1 cellular context compared by ENCODE assay signal in the genomic region with DNA sequence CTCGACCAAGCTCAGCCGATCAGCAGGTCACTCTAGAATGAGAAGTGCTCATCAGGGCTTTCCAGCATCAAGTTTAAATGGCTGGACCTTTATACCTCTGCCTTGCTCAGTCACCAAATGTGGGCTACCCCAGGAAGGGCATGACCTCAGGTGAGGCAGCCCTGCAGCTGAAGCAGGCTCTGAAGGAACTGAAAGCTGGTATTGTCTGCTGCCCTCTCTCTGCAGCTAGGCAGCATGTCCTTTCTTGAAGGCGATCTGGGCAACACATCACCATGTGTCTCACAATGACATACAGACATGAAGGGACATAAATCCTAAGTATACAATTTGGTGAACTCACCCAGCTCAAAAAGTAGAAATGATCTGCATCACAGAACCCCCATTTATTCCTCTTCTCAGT.
TF ChIP-seq lines count a peak whose summit lies in the region.

No MANE protein-coding gene starts in this region.

TF ChIP-seq in HCT116, 20 proteins besides CTCF, POLR2A, EP300 and RAD21:
- no peak for TF ChIP-seq SP1 (IDR thresholded peaks at IDR 0.05; ENCODE audit: low read depth)
- no peak for TF ChIP-seq FOSL1 (IDR thresholded peaks at IDR 0.05; ENCODE audit: low read depth)
- TF ChIP-seq, protein P1, sequence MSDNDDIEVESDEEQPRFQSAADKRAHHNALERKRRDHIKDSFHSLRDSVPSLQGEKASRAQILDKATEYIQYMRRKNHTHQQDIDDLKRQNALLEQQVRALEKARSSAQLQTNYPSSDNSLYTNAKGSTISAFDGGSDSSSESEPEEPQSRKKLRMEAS (IDR thresholded peaks at IDR 0.05), result no peak
- TF ChIP-seq EZH2 (IDR thresholded peaks at IDR 0.05), result no peak
- TF ChIP-seq, protein P2, sequence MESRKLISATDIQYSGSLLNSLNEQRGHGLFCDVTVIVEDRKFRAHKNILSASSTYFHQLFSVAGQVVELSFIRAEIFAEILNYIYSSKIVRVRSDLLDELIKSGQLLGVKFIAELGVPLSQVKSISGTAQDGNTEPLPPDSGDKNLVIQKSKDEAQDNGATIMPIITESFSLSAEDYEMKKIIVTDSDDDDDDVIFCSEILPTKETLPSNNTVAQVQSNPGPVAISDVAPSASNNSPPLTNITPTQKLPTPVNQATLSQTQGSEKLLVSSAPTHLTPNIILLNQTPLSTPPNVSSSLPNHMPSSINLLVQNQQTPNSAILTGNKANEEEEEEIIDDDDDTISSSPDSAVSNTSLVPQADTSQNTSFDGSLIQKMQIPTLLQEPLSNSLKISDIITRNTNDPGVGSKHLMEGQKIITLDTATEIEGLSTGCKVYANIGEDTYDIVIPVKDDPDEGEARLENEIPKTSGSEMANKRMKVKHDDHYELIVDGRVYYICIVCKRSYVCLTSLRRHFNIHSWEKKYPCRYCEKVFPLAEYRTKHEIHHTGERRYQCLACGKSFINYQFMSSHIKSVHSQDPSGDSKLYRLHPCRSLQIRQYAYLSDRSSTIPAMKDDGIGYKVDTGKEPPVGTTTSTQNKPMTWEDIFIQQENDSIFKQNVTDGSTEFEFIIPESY (IDR thresholded peaks at IDR 0.05; ENCODE audit: extremely low read depth, insufficient replicate concordance, low read length), result no peak
- TF ChIP-seq ZNF274 (IDR thresholded peaks at IDR 0.05; ENCODE audit: low read depth, low read length), result no peak
- TF ChIP-seq SRF (IDR thresholded peaks at IDR 0.05; ENCODE audit: low read depth), result no peak
- TF ChIP-seq JUND (IDR thresholded peaks at IDR 0.05), result no peak
